In genomic region chr10:569961-570630, GRCh38 we compare ENCODE assay signal across 22 cellular contexts.
A peak's percentile ranks its signal among the peaks of the same experiment; 100 is the strongest.
DNase-seq lines count a peak whose midpoint lies in the region; ATAC-seq and TF ChIP-seq lines count a peak whose summit lies in the region.
"Had no signal": no experiment of that assay in that cellular context is flagged by ENCODE, and none has a peak within 500 bp of the region (broad histone marks: within the 10 kb centered on the region; RNA-seq: fewer than 3 reads in every experiment).

No MANE protein-coding gene starts in this region.

- WGBS in gastroesophageal sphincter (ENCODE audit: low coverage in 1 of 2), 2 donors = 56 to 82% methylated on average over 3 to 6 of the region's 7 CpGs
- no CpG with 5 or more reads among the region's 7 CpGs for WGBS in trophoblast cell (ENCODE audit: extremely low coverage, insufficient coverage, insufficient read length)
- 94 to 98% methylated on average over 7 of the region's 7 CpGs for WGBS in thyroid gland, 2 donors

- no peak for ATAC-seq in gastroesophageal sphincter
- ATAC-seq: PC-3 had no signal

- no peaks in the 10 kb centered on the region for H3K79me1 ChIP-seq in trophoblast cell (ENCODE audit: low read length)

- no peak overlapping the region for H2BK120ac ChIP-seq in trophoblast cell (ENCODE audit: insufficient read depth, low read length, poor library complexity)

- H3K18ac ChIP-seq in trophoblast cell (ENCODE audit: low read length) = no peak overlapping the region

- DNase-seq in AG10803 (ENCODE audit: low read depth) = peak; percentile 34
- DNase-seq in trophoblast cell = peak; percentile 88 to 89
- DNase-seq in Karpas-422 = no peak
- DNase-seq in stimulated activated CD4-positive, alpha-beta T cell treated with anti-CD3 and anti-CD28 coated beads, Interleukin-2, amount 100 ng/mL, for 48 hours = no peak
- DNase-seq in thyroid gland = no peak
- no peak for DNase-seq in NOMO-1 treated with dmso at 0.1 percent for 144 hours (lab: John Stamatoyannopoulos, UW; ENCODE audit: unreplicated experiment)
- DNase-seq: Calu3; CD8-positive, alpha-beta memory T cell; DMS153; GF-D8; MM.1S; NCI-H1092; NCI-H1436; NCI-H187 treated with DMSO at 0.1 percent for 48 hours; NCI-H2107; NCI-H446 treated with DMSO at 0.1 percent for 48 hours; NCI-H526 treated with DMSO at 0.1 percent for 48 hours; PC-3; Right ventricle myocardium superior had no signal

- no peaks in the 10 kb centered on the region for H4K20me1 ChIP-seq in OCI-LY1 (ENCODE audit: insufficient read depth, low read length)
- no peaks in the 10 kb centered on the region for H4K20me1 ChIP-seq in Karpas-422 (ENCODE audit: insufficient read depth, low read depth, low read length)

- H3K9me2 ChIP-seq in OCI-LY1 (ENCODE audit: low read depth, low read length) (no peaks in the 10 kb centered on the region), Karpas-422 (replicated peaks; ENCODE audit: insufficient read depth, low read length) (no peaks in the 10 kb centered on the region)

- intact Hi-C loops in thyroid gland (cut with DNase I) = no loop called here

- no peak overlapping the region for H3K9ac ChIP-seq in OCI-LY1 (ENCODE audit: low read length)
- no peak overlapping the region for H3K9ac ChIP-seq in trophoblast cell (ENCODE audit: low read length)
- H3K9ac ChIP-seq in Karpas-422 (ENCODE audit: low read length) = no peak overlapping the region

- H2AFZ ChIP-seq in OCI-LY1 (ENCODE audit: low read length) (no peak overlapping the region), trophoblast cell (ENCODE audit: insufficient read depth, low read length, poor library complexity) (no peak overlapping the region), Karpas-422 (ENCODE audit: low read length) (no peak overlapping the region)

- TF ChIP-seq CTCF in AG10803 (conservative IDR thresholded peaks at IDR 0.05; ENCODE audit: low read length) (no peak), OCI-LY1 (IDR thresholded peaks at IDR 0.05; ENCODE audit: low read length) (no peak), gastroesophageal sphincter (IDR thresholded peaks at IDR 0.05) (no peak), thyroid gland (IDR thresholded peaks at IDR 0.05) (no peak)

- H3K9me3 ChIP-seq in OCI-LY1 (ENCODE audit: low read length) (peaks cover 7% of the 10 kb centered on the region), gastroesophageal sphincter (peaks cover 0 to 7% (median 0%) of the 10 kb centered on the region in 3 donors), trophoblast cell (ENCODE audit: insufficient read depth, low read depth, low read length) (peaks cover 3% of the 10 kb centered on the region), Karpas-422 (ENCODE audit: low read length) (peaks cover 4% of the 10 kb centered on the region; the same call in 1 of the 2 replicates), thyroid gland (no peaks in the 10 kb centered on the region)

- no peak overlapping the region for H3K4me2 ChIP-seq in OCI-LY1 (ENCODE audit: low read length)
- no peak overlapping the region for H3K4me2 ChIP-seq in trophoblast cell (ENCODE audit: low read length)
- H3K4me2 ChIP-seq in Karpas-422 (ENCODE audit: low read depth, low read length, poor library complexity, severe bottlenecking) = no peak overlapping the region

- no peak overlapping the region for H4K12ac ChIP-seq in trophoblast cell (ENCODE audit: low read depth, low read length)

- H3K4me1 ChIP-seq in OCI-LY1 (ENCODE audit: insufficient read depth, low read length, severe bottlenecking) (peaks cover 76% of the 10 kb centered on the region), gastroesophageal sphincter (peaks cover 0 to 72% (median 0%) of the 10 kb centered on the region in 3 donors), trophoblast cell (ENCODE audit: control insufficient read depth in 1 of 2, insufficient read depth in 2 of 2, low read length in 2 of 2) (peaks cover 12 to 23% of the 10 kb centered on the region in 2 experiments), Karpas-422 (ENCODE audit: low read length) (no peaks in the 10 kb centered on the region), thyroid gland (no peaks in the 10 kb centered on the region)

- no peak overlapping the region for H3K23ac ChIP-seq in trophoblast cell (ENCODE audit: low read length)

- no peak overlapping the region for H2BK12ac ChIP-seq in trophoblast cell (ENCODE audit: low read length)

- peaks cover 29% of the 10 kb centered on the region; the same call in 1 of the 2 replicates for H3K79me2 ChIP-seq in OCI-LY1 (ENCODE audit: insufficient read depth, low read length)
- H3K79me2 ChIP-seq in trophoblast cell (ENCODE audit: control insufficient read depth, insufficient read depth, low read length, poor library complexity) = no peaks in the 10 kb centered on the region
- H3K79me2 ChIP-seq in Karpas-422 (ENCODE audit: low read length) = no peaks in the 10 kb centered on the region

- no peak overlapping the region for H4K8ac ChIP-seq in trophoblast cell (ENCODE audit: low read depth, low read length)

- no peak overlapping the region for H3K4ac ChIP-seq in trophoblast cell (ENCODE audit: low read depth, low read length)

- peak overlapping the region; percentile 100 for H3K27ac ChIP-seq in OCI-LY1 (ENCODE audit: low read depth, low read length, poor library complexity, severe bottlenecking)
- H3K27ac ChIP-seq in gastroesophageal sphincter = peak overlapping the region in 3 of 4 donors; percentile 67 to 80 (median 72)
- no peak overlapping the region for H3K27ac ChIP-seq in trophoblast cell (ENCODE audit: low read depth, low read length)
- no peak overlapping the region for H3K27ac ChIP-seq in Karpas-422 (ENCODE audit: low read length)
- H3K27ac ChIP-seq in thyroid gland = no peak overlapping the region
- H3K27ac ChIP-seq: C4-2B had no signal

- H3K4me3 ChIP-seq in AG10803 (ENCODE audit: low read length) = no peak overlapping the region
- H3K4me3 ChIP-seq in OCI-LY1 (ENCODE audit: low read depth, low read length, poor library complexity, severe bottlenecking) = no peak overlapping the region
- no peak overlapping the region for H3K4me3 ChIP-seq in gastroesophageal sphincter
- H3K4me3 ChIP-seq in trophoblast cell (ENCODE audit: low read depth, low read length) = no peak overlapping the region
- H3K4me3 ChIP-seq in Karpas-422 (ENCODE audit: low read length) = no peak overlapping the region
- no peak overlapping the region for H3K4me3 ChIP-seq in thyroid gland (replicated peaks in 1 of 3)

- H2AK5ac ChIP-seq in trophoblast cell (ENCODE audit: low read length) = no peak overlapping the region

- H3F3A ChIP-seq in OCI-LY1 (ENCODE audit: insufficient read depth, low read length) = no peaks in the 10 kb centered on the region; the same call in 1 of the 2 replicates

- TF ChIP-seq EP300 in gastroesophageal sphincter (IDR thresholded peaks at IDR 0.05) = no peak

- no peak overlapping the region for H4K91ac ChIP-seq in trophoblast cell (ENCODE audit: low read depth, low read length)

- TF ChIP-seq POLR2A in gastroesophageal sphincter (IDR thresholded peaks at IDR 0.05) (no peak), thyroid gland (IDR thresholded peaks at IDR 0.05) (no peak)

- no peak overlapping the region for H2BK5ac ChIP-seq in trophoblast cell (ENCODE audit: low read depth, low read length, poor library complexity)

- H3K36me3 ChIP-seq in OCI-LY1 (ENCODE audit: insufficient read depth, low read length) = peaks cover 37% of the 10 kb centered on the region
- no peaks in the 10 kb centered on the region for H3K36me3 ChIP-seq in gastroesophageal sphincter
- no peaks in the 10 kb centered on the region for H3K36me3 ChIP-seq in trophoblast cell (ENCODE audit: control insufficient read depth in 1 of 2, insufficient read depth in 2 of 2, low read length in 2 of 2)
- no peaks in the 10 kb centered on the region for H3K36me3 ChIP-seq in Karpas-422 (ENCODE audit: insufficient read depth, low read length)
- H3K36me3 ChIP-seq in thyroid gland = no peaks in the 10 kb centered on the region

- no peaks in the 10 kb centered on the region for H3K27me3 ChIP-seq in OCI-LY1 (ENCODE audit: insufficient read depth, low read length)
- no peaks in the 10 kb centered on the region for H3K27me3 ChIP-seq in gastroesophageal sphincter
- H3K27me3 ChIP-seq in trophoblast cell (ENCODE audit: insufficient read depth, low read length) = no peaks in the 10 kb centered on the region
- H3K27me3 ChIP-seq in Karpas-422 (ENCODE audit: low read length) = no peaks in the 10 kb centered on the region
- no peaks in the 10 kb centered on the region for H3K27me3 ChIP-seq in thyroid gland

- no peak overlapping the region for H3K14ac ChIP-seq in trophoblast cell (ENCODE audit: low read length)

Comparison
In these comparisons a context has a peak if more than half of its experiments do, and no peak if none do; other contexts are left out.
1. DNase-seq: peak in AG10803 (single experiment) and trophoblast cell (2 of 2); none in Karpas-422 (single experiment), stimulated activated CD4-positive, alpha-beta T cell treated with anti-CD3 and anti-CD28 coated beads, Interleukin-2, amount 100 ng/mL, for 48 hours (0 of 2), thyroid gland (0 of 2) and NOMO-1 treated with dmso at 0.1 percent for 144 hours (single experiment).
2. H3K27ac ChIP-seq: peak in OCI-LY1 (single experiment) and gastroesophageal sphincter (3 of 4); none in trophoblast cell (single experiment), Karpas-422 (single experiment) and thyroid gland (0 of 3).